7 cellular contexts compared by ENCODE assay signal in the genomic region with DNA sequence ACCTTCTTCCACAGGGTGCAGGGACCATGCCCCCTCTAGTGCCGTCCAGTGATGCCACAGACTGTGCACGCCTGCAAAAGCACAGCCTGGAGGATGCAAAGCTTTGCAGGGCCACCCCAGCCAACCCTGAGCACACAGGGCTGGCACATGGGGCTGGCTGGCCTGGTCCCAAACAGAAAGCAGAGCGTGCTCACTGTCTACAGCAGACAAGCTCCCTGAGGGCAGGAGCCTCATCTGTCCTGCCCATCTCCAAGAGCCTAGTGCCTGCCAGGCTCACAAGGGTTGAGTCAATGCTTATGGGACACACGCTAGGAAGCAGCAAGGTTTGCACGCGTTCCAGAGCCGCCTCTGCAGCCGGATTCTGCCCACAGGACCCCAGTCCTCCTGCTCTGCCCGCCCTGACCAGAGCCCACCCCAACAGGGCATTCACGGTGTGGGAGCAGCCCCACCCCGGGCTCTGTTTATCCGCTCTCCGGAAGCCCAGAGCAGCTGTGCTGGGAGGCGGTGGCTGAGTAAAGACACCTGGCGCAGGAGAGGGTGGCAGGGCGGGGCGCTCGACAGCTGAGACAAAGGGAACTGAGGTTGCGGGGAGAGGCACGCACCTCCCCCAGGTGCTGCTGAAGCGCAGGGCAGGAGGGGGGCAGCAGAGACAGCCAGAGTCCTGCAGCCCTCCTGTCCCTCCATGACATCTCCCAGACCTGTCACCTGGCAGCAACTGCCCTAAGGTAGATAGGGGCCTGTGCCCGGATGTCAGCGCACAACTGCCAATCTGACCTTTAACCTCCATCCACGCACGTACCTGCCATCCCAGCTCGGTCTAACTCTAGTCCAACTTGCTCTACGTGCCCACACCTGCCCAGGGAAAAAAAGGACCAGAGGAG. TPM values are rescaled to one million over a fixed set of nuclear protein-coding genes. Genes with fewer than 3 reads are reported as not detected.
DNase-seq lines count a peak whose midpoint lies in the region; ATAC-seq, FAIRE-seq and TF ChIP-seq lines count a peak whose summit lies in the region.

No MANE protein-coding gene starts in this region.

- H3K36me3 ChIP-seq in HUES6 (ENCODE audit: control insufficient read depth, insufficient read depth, low read length) (no peaks in the 10 kb centered on the region), endothelial cell of umbilical vein (ENCODE audit: control insufficient read depth in 2 of 2, extremely low read depth in 1 of 2, insufficient read depth in 2 of 2, low read length in 2 of 2) (no peaks in the 10 kb centered on the region)

- H3K9me3 Mint-ChIP-seq in stimulated activated memory B cell treated with anti-CD40 and anti-IgM and Interleukin-4, amounts not matched to agents 10 μg/mL and 1 μg/mL and 100 μg/mL, for 72 hours, result no peaks in the 10 kb centered on the region

- H3K9ac ChIP-seq in HUES6 (ENCODE audit: low read length) (no peak overlapping the region), endothelial cell of umbilical vein (replicated peaks; ENCODE audit: extremely low read depth, insufficient read depth, low read length) (no peak overlapping the region)

- H3K9me3 ChIP-seq in HUES6 (ENCODE audit: control insufficient read depth, insufficient read depth, low read depth, low read length), result no peaks in the 10 kb centered on the region
- no peaks in the 10 kb centered on the region for H3K9me3 ChIP-seq in endothelial cell of umbilical vein (replicated peaks; ENCODE audit: control insufficient read depth, insufficient read depth, low read length)

- peak overlapping the region; percentile 68 for H3K27ac Mint-ChIP-seq in stimulated activated memory B cell treated with anti-CD40 and anti-IgM and Interleukin-4, amounts not matched to agents 10 μg/mL and 1 μg/mL and 100 μg/mL, for 72 hours

- H3K27ac ChIP-seq in HUES6 (ENCODE audit: low read depth, low read length) (no peak overlapping the region), endothelial cell of umbilical vein (ENCODE audit: insufficient read depth, low read depth, low read length) (no peak overlapping the region)

- peak; percentile 44 for ATAC-seq in stimulated activated memory B cell treated with anti-CD40 and anti-IgM and Interleukin-4, amounts not matched to agents 10 μg/mL and 1 μg/mL and 100 μg/mL, for 72 hours
- no peak for ATAC-seq in GM18861 (IDR thresholded peaks at IDR 0.05; ENCODE audit: unreplicated experiment)
- no peak for ATAC-seq in GM18870 (IDR thresholded peaks at IDR 0.05; ENCODE audit: unreplicated experiment)

- H3K27me3 ChIP-seq in HUES6 (ENCODE audit: control insufficient read depth, insufficient read depth, low read length) (peaks cover 43% of the 10 kb centered on the region), endothelial cell of umbilical vein (ENCODE audit: control insufficient read depth in 2 of 2, insufficient read depth in 2 of 2, low read length in 2 of 2) (peaks cover 13 to 21% of the 10 kb centered on the region in 2 experiments)

- H3K27me3 Mint-ChIP-seq in stimulated activated memory B cell treated with anti-CD40 and anti-IgM and Interleukin-4, amounts not matched to agents 10 μg/mL and 1 μg/mL and 100 μg/mL, for 72 hours, result peaks cover 24% of the 10 kb centered on the region

- H3K4me2 ChIP-seq in endothelial cell of umbilical vein (ENCODE audit: insufficient read depth, low read length), result no peak overlapping the region

- dilution Hi-C loops in endothelial cell of umbilical vein (cut with MboI; ENCODE audit: extremely low pct_ligation_motif_present, low sequenced_read_pairs), result no loop called here

- no TSS peak for BruUV-seq in endothelial cell of umbilical vein (replicated peaks; lab: Mats Ljungman, UMichigan)

- intact Hi-C loops in endothelial cell of umbilical vein (cut with micrococcal nuclease), result no loop called here

- no peaks in the 10 kb centered on the region for H4K20me1 ChIP-seq in endothelial cell of umbilical vein (replicated peaks; ENCODE audit: control insufficient read depth, extremely low read depth, insufficient read depth, low read length)

- POLR2A ChIA-PET in endothelial cell of umbilical vein (lab: Charles Lee), result no interaction called here

- DNase-seq in NCI-H774 (lab: John Stamatoyannopoulos, UW), result peak; percentile 89
- no peak for DNase-seq in endothelial cell of umbilical vein (ENCODE audit: low read depth, low spot score)
- DNase-seq in AG08395 (ENCODE audit: low spot score), result no peak

- no peak for TF ChIP-seq CTCF in endothelial cell of umbilical vein (IDR thresholded peaks at IDR 0.05; ENCODE audit: extremely low read depth in 1 of 2, insufficient read depth in 1 of 2, low read depth in 1 of 2, low read length in 2 of 2)

- CTCF ChIA-PET in endothelial cell of umbilical vein (lab: Charles Lee), result interaction anchor here (0.9 kb wide), 3 partner anchors 11 to 37 kb away, joined by 3 to 6 read pairs (median 3); no protein-coding TSS in a partner anchor

- H2AFZ ChIP-seq in endothelial cell of umbilical vein (ENCODE audit: low read depth, low read length), result no peak overlapping the region

- peaks cover 49% of the 10 kb centered on the region for H3K4me1 Mint-ChIP-seq in stimulated activated memory B cell treated with anti-CD40 and anti-IgM and Interleukin-4, amounts not matched to agents 10 μg/mL and 1 μg/mL and 100 μg/mL, for 72 hours

- no peaks in the 10 kb centered on the region for H3K79me2 ChIP-seq in endothelial cell of umbilical vein (ENCODE audit: control insufficient read depth, insufficient read depth, low read length)

- FAIRE-seq in endothelial cell of umbilical vein (lab: Jason Lieb, UNC), result no peak

- H3K4me3 Mint-ChIP-seq in stimulated activated memory B cell treated with anti-CD40 and anti-IgM and Interleukin-4, amounts not matched to agents 10 μg/mL and 1 μg/mL and 100 μg/mL, for 72 hours, result peak overlapping the region; percentile 85

- H3K4me1 ChIP-seq in HUES6 (ENCODE audit: control insufficient read depth, insufficient read depth, low read length), result peaks cover 61% of the 10 kb centered on the region
- peaks cover 10% of the 10 kb centered on the region for H3K4me1 ChIP-seq in endothelial cell of umbilical vein (ENCODE audit: control insufficient read depth, extremely low read depth, insufficient read depth, low read length)

- no peak for TF ChIP-seq POLR2A in endothelial cell of umbilical vein (IDR thresholded peaks at IDR 0.05; ENCODE audit: low read depth, low read length)

- no peaks in the 10 kb centered on the region for H3K36me3 Mint-ChIP-seq in stimulated activated memory B cell treated with anti-CD40 and anti-IgM and Interleukin-4, amounts not matched to agents 10 μg/mL and 1 μg/mL and 100 μg/mL, for 72 hours

- H3K4me3 ChIP-seq in HUES6 (ENCODE audit: low read depth, low read length) (peak overlapping the region; percentile 49), endothelial cell of umbilical vein (replicated peaks in 1 of 3; ENCODE audit: insufficient read depth in 1 of 3, low read depth in 1 of 3, low read length in 3 of 3) (no peak overlapping the region)

- H3K9me1 ChIP-seq in endothelial cell of umbilical vein (replicated peaks; ENCODE audit: control insufficient read depth, extremely low read depth, insufficient read depth, low read length), result no peaks in the 10 kb centered on the region

TF ChIP-seq in endothelial cell of umbilical vein, 7 proteins besides CTCF, POLR2A, EP300 and RAD21 (continues in another document):
- TF ChIP-seq MYC (IDR thresholded peaks at IDR 0.05; ENCODE audit: low read depth, low read length) (no peak), EZH2 (IDR thresholded peaks at IDR 0.05; ENCODE audit: borderline replicate concordance, low read depth, low read length, severe bottlenecking) (peak; percentile 44), JUN (IDR thresholded peaks at IDR 0.05; ENCODE audit: borderline replicate concordance, insufficient read depth, insufficient read length, low read depth) (no peak), POLR2AphosphoS5 (IDR thresholded peaks at IDR 0.05; ENCODE audit: insufficient read depth, low read depth, low read length) (no peak)

RNA-seq across cellular contexts. Expression of a gene that starts 4.3 kb away (rescaled TPM):
- total RNA-seq in endothelial cell of umbilical vein, result 0.09 TPM in 1 of 2 replicates, not detected in the other
- 0.03 and 0.10 TPM in 2 replicates for polyA plus RNA-seq in endothelial cell of umbilical vein
- polyA plus RNA-seq in endothelial cell of umbilical vein (2011; cell fraction: cytosol; rRNA removed), result 0.06 TPM in 2 replicates
- polyA plus RNA-seq in endothelial cell of umbilical vein (2011; cell fraction: nucleus; rRNA removed), result 0.07 and 0.15 TPM in 2 replicates
- polyA plus RNA-seq in endothelial cell of umbilical vein (2012), result 0.08 and 0.14 TPM in 2 replicates
- 3.1 TPM in 2 replicates for polyA minus RNA-seq in endothelial cell of umbilical vein
- polyA minus RNA-seq in endothelial cell of umbilical vein (2011; cell fraction: cytosol; rRNA and poly(A)+ RNA removed), result not detected
- polyA minus RNA-seq in endothelial cell of umbilical vein (2011; cell fraction: nucleus; rRNA and poly(A)+ RNA removed), result not detected in 2 replicates

RNA-seq across cellular contexts. Expression of a gene that starts 17.0 kb away (rescaled TPM):
- total RNA-seq in endothelial cell of umbilical vein, result 51.4 and 82.8 TPM in 2 replicates
- 95.1 and 120 TPM in 2 replicates for polyA plus RNA-seq in endothelial cell of umbilical vein
- polyA plus RNA-seq in endothelial cell of umbilical vein (2011; cell fraction: cytosol; rRNA removed), result 35.6 and 46.0 TPM in 2 replicates
- 101 and 123 TPM in 2 replicates for polyA plus RNA-seq in endothelial cell of umbilical vein (2011; cell fraction: nucleus; rRNA removed)
- polyA plus RNA-seq in endothelial cell of umbilical vein (2012), result 59.2 and 81.5 TPM in 2 replicates
- polyA minus RNA-seq in endothelial cell of umbilical vein, result 55.3 and 69.1 TPM in 2 replicates
- polyA minus RNA-seq in endothelial cell of umbilical vein (2011; cell fraction: cytosol; rRNA and poly(A)+ RNA removed), result not detected
- polyA minus RNA-seq in endothelial cell of umbilical vein (2011; cell fraction: nucleus; rRNA and poly(A)+ RNA removed), result 40.8 and 66.5 TPM in 2 replicates

RNA-seq across cellular contexts. Expression of a gene that starts 50.5 kb away (rescaled TPM):
- not detected in 2 replicates for total RNA-seq in endothelial cell of umbilical vein
- polyA plus RNA-seq in endothelial cell of umbilical vein, result 0.02 and 0.04 TPM in 2 replicates
- 0.03 and 0.10 TPM in 2 replicates for polyA plus RNA-seq in endothelial cell of umbilical vein (2011; cell fraction: cytosol; rRNA removed)
- polyA plus RNA-seq in endothelial cell of umbilical vein (2011; cell fraction: nucleus; rRNA removed), result 0.83 and 0.92 TPM in 2 replicates
- 2.6 and 4.2 TPM in 2 replicates for polyA plus RNA-seq in endothelial cell of umbilical vein (2012)
- polyA minus RNA-seq in endothelial cell of umbilical vein, result 0.04 TPM in 1 of 2 replicates, not detected in the other
- not detected for polyA minus RNA-seq in endothelial cell of umbilical vein (2011; cell fraction: cytosol; rRNA and poly(A)+ RNA removed)
- polyA minus RNA-seq in endothelial cell of umbilical vein (2011; cell fraction: nucleus; rRNA and poly(A)+ RNA removed), result not detected in 2 replicates

RNA-seq across cellular contexts. Expression of a gene that starts 54.4 kb away (rescaled TPM):
- total RNA-seq in endothelial cell of umbilical vein, result 46.3 and 48.5 TPM in 2 replicates
- polyA plus RNA-seq in endothelial cell of umbilical vein, result 38.0 and 43.2 TPM in 2 replicates
- polyA plus RNA-seq in endothelial cell of umbilical vein (2011; cell fraction: cytosol; rRNA removed), result 17.0 and 24.0 TPM in 2 replicates
- 72.9 and 73.6 TPM in 2 replicates for polyA plus RNA-seq in endothelial cell of umbilical vein (2011; cell fraction: nucleus; rRNA removed)
- 25.7 and 27.7 TPM in 2 replicates for polyA plus RNA-seq in endothelial cell of umbilical vein (2012)
- polyA minus RNA-seq in endothelial cell of umbilical vein, result 31.4 and 40.4 TPM in 2 replicates
- 24.2 TPM for polyA minus RNA-seq in endothelial cell of umbilical vein (2011; cell fraction: cytosol; rRNA and poly(A)+ RNA removed)
- 27.7 and 42.7 TPM in 2 replicates for polyA minus RNA-seq in endothelial cell of umbilical vein (2011; cell fraction: nucleus; rRNA and poly(A)+ RNA removed)
